Comparison of ENCODE assay signal across 9 cellular contexts in the genomic region with DNA sequence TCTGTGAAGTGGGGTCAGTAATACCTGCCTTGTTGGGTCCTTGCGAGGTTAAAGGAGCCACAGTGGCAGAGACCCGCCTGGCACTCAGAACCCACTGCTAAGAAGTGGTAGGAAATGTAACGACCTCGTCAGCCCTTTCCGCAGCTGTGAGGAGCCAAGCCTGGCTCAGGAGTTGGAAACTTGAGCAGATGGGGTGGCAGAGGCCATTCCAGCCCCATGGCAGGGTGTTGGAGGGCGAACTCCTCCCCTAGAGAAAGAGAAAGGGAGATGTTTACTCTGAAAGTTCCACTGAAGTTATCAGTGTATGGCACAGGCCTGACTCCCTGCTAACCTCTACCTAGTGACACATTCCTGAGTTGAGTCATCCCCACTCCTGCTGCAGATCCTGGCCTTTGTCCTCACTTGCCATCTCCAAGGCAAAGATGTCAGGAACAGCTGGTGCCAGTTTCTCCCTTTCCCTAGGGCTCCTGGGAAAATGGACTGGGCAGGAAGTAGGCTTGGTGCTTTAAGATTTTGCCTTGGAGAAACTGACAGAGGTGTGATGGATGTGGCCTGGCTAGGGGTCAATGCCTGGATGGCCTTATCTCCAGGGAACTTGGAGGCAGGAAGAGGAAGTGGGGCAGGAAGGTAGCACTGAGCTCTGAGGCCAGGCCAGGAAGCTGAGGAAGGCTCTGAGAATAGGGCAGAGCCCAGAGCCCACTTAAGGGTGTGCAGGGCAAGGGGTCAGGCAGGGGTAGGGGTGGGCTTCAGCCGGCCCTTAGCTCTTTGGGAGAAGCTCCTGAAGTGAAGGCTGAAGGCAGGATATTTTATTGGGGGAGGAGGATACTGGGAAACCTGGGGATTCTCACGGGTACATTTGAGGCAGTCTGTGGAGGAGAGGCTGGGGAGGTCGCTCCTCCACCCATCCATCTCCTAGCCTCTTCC. TPM values are rescaled to one million over a fixed set of nuclear protein-coding genes. Genes with fewer than 3 reads are reported as not detected.
DNase-seq lines count a peak whose midpoint lies in the region; ATAC-seq and TF ChIP-seq lines count a peak whose summit lies in the region.
"Had no signal": no experiment of that assay in that cellular context is flagged by ENCODE, and none has a peak within 500 bp of the region (broad histone marks: within the 10 kb centered on the region; RNA-seq: fewer than 3 reads in every experiment).

No MANE protein-coding gene starts in this region.

- peak overlapping the region; percentile 89 for H3K27ac Mint-ChIP-seq in activated CD4-positive, alpha-beta memory T cell treated with anti-CD3 and anti-CD28 coated beads, Interleukin-2, amount 10 ng/mL, durations not matched to agents 7 days and 5 days

- POLR2A ChIA-PET in activated CD4-positive, alpha-beta memory T cell treated with anti-CD3 and anti-CD28 coated beads, Interleukin-2, amount 10 ng/mL, durations not matched to agents 7 days and 5 days (lab: Charles Lee) = interaction anchor here (0.9 to 3.1 kb wide), 11 partner anchors 10 to 612 kb away, joined by 3 to 40 read pairs (median 4); a partner anchor contains a TSS

- H3K27me3 Mint-ChIP-seq in activated CD4-positive, alpha-beta memory T cell treated with anti-CD3 and anti-CD28 coated beads, Interleukin-2, amount 10 ng/mL, durations not matched to agents 7 days and 5 days = no peaks in the 10 kb centered on the region

- TF ChIP-seq CTCF in omental fat pad (IDR thresholded peaks at IDR 0.05) = no peak

- peak overlapping the region; percentile 91 for H3K4me3 Mint-ChIP-seq in activated CD4-positive, alpha-beta memory T cell treated with anti-CD3 and anti-CD28 coated beads, Interleukin-2, amount 10 ng/mL, durations not matched to agents 7 days and 5 days
- H3K4me3 Mint-ChIP-seq: neural crest cell had no signal

- ATAC-seq in HG03354 (IDR thresholded peaks at IDR 0.05; ENCODE audit: poor library complexity, severe bottlenecking, unreplicated experiment) = peak; percentile 46
- peak; percentile 42 for ATAC-seq in omental fat pad (ENCODE audit: low FRiP score)

- CTCF ChIA-PET in activated CD4-positive, alpha-beta memory T cell treated with anti-CD3 and anti-CD28 coated beads, Interleukin-2, amount 10 ng/mL, durations not matched to agents 7 days and 5 days (lab: Charles Lee) = interaction anchor here (1.3 to 1.4 kb wide), 2 partner anchors 11 to 46 kb away, joined by 3 to 5 read pairs; a partner anchor contains a TSS

- no peaks in the 10 kb centered on the region for H3K9me3 Mint-ChIP-seq in activated CD4-positive, alpha-beta memory T cell treated with anti-CD3 and anti-CD28 coated beads, Interleukin-2, amount 10 ng/mL, durations not matched to agents 7 days and 5 days
- H3K9me3 Mint-ChIP-seq: neural crest cell had no signal

- DNase-seq in stimulated activated CD4-positive, alpha-beta T cell treated with anti-CD3 and anti-CD28 coated beads, Interleukin-1b, Interleukin-23, amount 100 ng/mL, for 48 hours = peak; percentile 33
- no peak for DNase-seq in stimulated activated CD4-positive, alpha-beta T cell treated with anti-CD3 and anti-CD28 coated beads, Interleukin-12 subunit alpha, Interleukin-12 subunit beta, amount 100 ng/mL, for 4 hours
- peak; percentile 29 for DNase-seq in activated CD4-positive, alpha-beta memory T cell treated with anti-CD3 and anti-CD28 coated beads, Interleukin-2, amount 10 ng/mL, durations not matched to agents 7 days and 5 days
- DNase-seq in fibroblast of peridontal ligament (ENCODE audit: extremely low read depth) = peak; percentile 36
- no peak for DNase-seq in omental fat pad (ENCODE audit: low spot score)
- no peak for DNase-seq in ureter (ENCODE audit: low spot score)
- DNase-seq in NCI-H2227 (lab: John Stamatoyannopoulos, UW; ENCODE audit: unreplicated experiment) = no peak

- peaks cover 58% of the 10 kb centered on the region for H3K4me1 Mint-ChIP-seq in activated CD4-positive, alpha-beta memory T cell treated with anti-CD3 and anti-CD28 coated beads, Interleukin-2, amount 10 ng/mL, durations not matched to agents 7 days and 5 days

- H3K36me3 Mint-ChIP-seq in activated CD4-positive, alpha-beta memory T cell treated with anti-CD3 and anti-CD28 coated beads, Interleukin-2, amount 10 ng/mL, durations not matched to agents 7 days and 5 days (ENCODE audit: low read depth) = peaks cover 36% of the 10 kb centered on the region

RNA-seq across cellular contexts. Expression of a gene that starts 0.9 kb away (rescaled TPM):
- total RNA-seq in activated CD4-positive, alpha-beta memory T cell treated with anti-CD3 and anti-CD28 coated beads, Interleukin-2, amount 10 ng/mL, durations not matched to agents 7 days and 5 days = 10 to 100 TPM; 89.6 to 91.8 TPM
- total RNA-seq in omental fat pad = 100 to 1,000 TPM in 1 of 4 donors, 10 to 100 TPM in 3; 51.4 to 116 (median 85.0) TPM
- 32.8 TPM for total RNA-seq in ureter

RNA-seq across cellular contexts. Expression of a gene that starts 7.7 kb away (rescaled TPM):
- total RNA-seq in activated CD4-positive, alpha-beta memory T cell treated with anti-CD3 and anti-CD28 coated beads, Interleukin-2, amount 10 ng/mL, durations not matched to agents 7 days and 5 days = 100 to 1,000 TPM; 132 to 133 TPM
- total RNA-seq in omental fat pad (10 to 100 TPM; 23.3 to 48.7 (median 46.1) TPM), ureter (165 TPM)

RNA-seq across cellular contexts. Expression of a gene that starts 10.4 kb away (rescaled TPM):
- 100 to 1,000 TPM; 117 to 121 TPM for total RNA-seq in activated CD4-positive, alpha-beta memory T cell treated with anti-CD3 and anti-CD28 coated beads, Interleukin-2, amount 10 ng/mL, durations not matched to agents 7 days and 5 days
- total RNA-seq in omental fat pad (100 to 1,000 TPM in 3 of 4 donors, 10 to 100 TPM in 1; 94.7 to 216 (median 144) TPM), ureter (115 TPM)

RNA-seq across cellular contexts. Expression of a gene that starts 17.4 kb away (rescaled TPM):
- 1 to 10 TPM; 1.3 to 2.0 TPM for total RNA-seq in activated CD4-positive, alpha-beta memory T cell treated with anti-CD3 and anti-CD28 coated beads, Interleukin-2, amount 10 ng/mL, durations not matched to agents 7 days and 5 days
- total RNA-seq in omental fat pad (10 to 100 TPM; 20.1 to 38.7 (median 25.5) TPM), ureter (19.5 TPM)

RNA-seq across cellular contexts. Expression of a gene that starts 23.8 kb away (rescaled TPM):
- 10 to 100 TPM; 22.5 to 22.8 TPM for total RNA-seq in activated CD4-positive, alpha-beta memory T cell treated with anti-CD3 and anti-CD28 coated beads, Interleukin-2, amount 10 ng/mL, durations not matched to agents 7 days and 5 days
- total RNA-seq in omental fat pad (10 to 100 TPM; 24.7 to 44.1 (median 39.8) TPM), ureter (48.9 TPM)

Comparison
In these comparisons a context has a peak if more than half of its experiments do, and no peak if none do; other contexts are left out.
1. DNase-seq: peak in stimulated activated CD4-positive, alpha-beta T cell treated with anti-CD3 and anti-CD28 coated beads, Interleukin-1b, Interleukin-23, amount 100 ng/mL, for 48 hours (single experiment), activated CD4-positive, alpha-beta memory T cell treated with anti-CD3 and anti-CD28 coated beads, Interleukin-2, amount 10 ng/mL, durations not matched to agents 7 days and 5 days (single experiment) and fibroblast of peridontal ligament (single experiment); none in stimulated activated CD4-positive, alpha-beta T cell treated with anti-CD3 and anti-CD28 coated beads, Interleukin-12 subunit alpha, Interleukin-12 subunit beta, amount 100 ng/mL, for 4 hours (single experiment), omental fat pad (single experiment), ureter (single experiment) and NCI-H2227 (single experiment).